In genomic region chr10:91856637-91857036, GRCh38 we compare ENCODE assay signal across 9 cellular contexts. TPM values are rescaled to one million over a fixed set of nuclear protein-coding genes. Genes with fewer than 3 reads are reported as not detected.
DNase-seq lines count a peak whose midpoint lies in the region; ATAC-seq, FAIRE-seq and TF ChIP-seq lines count a peak whose summit lies in the region.
"Had no signal": no experiment of that assay in that cellular context is flagged by ENCODE, and none has a peak within 500 bp of the region (broad histone marks: within the 10 kb centered on the region; RNA-seq: fewer than 3 reads in every experiment).

No MANE protein-coding gene starts in this region.

- H3K27ac ChIP-seq in H1 (ENCODE audit: low read depth, low read length) (no peak overlapping the region), osteoblast (ENCODE audit: low read depth, low read length) (no peak overlapping the region)

- H4K8ac ChIP-seq in H1 (ENCODE audit: extremely low read depth, insufficient read depth, low read length) = no peak overlapping the region

- no peak for TF ChIP-seq EP300 in H1 (IDR thresholded peaks at IDR 0.05; ENCODE audit: borderline replicate concordance in 1 of 2, low read depth in 2 of 2, low read length in 2 of 2)

- H2BK12ac ChIP-seq in H1 (ENCODE audit: low read depth, low read length) = no peak overlapping the region

- no peaks in the 10 kb centered on the region for H3K4me1 ChIP-seq in H1 (replicated peaks in 1 of 4; ENCODE audit: control insufficient read depth in 3 of 4, insufficient read depth in 4 of 4, low read length in 3 of 4)
- H3K4me1 ChIP-seq in osteoblast (ENCODE audit: insufficient read depth, low read length) = no peaks in the 10 kb centered on the region

- peak; percentile 5 for DNase-seq in NCI-H146 (lab: John Stamatoyannopoulos, UW)
- DNase-seq in NCI-H146 treated with DMSO at 0.1 percent for 48 hours (lab: John Stamatoyannopoulos, UW; ENCODE audit: unreplicated experiment) = no peak
- peak; percentile 11 for DNase-seq in NAMALWA (ENCODE audit: low spot score)
- DNase-seq in H1 (ENCODE audit: low read depth in 1 of 2, low spot score in 2 of 2) = no peak
- no peak for DNase-seq in osteoblast (ENCODE audit: insufficient read length, low spot score, missing footprints)
- no peak for DNase-seq in urothelium cell line (ENCODE audit: low spot score)
- DNase-seq: activated CD4-positive, alpha-beta T cell treated with anti-CD3 and anti-CD28 coated beads for 36 hours had no signal

- peak; percentile 61 to 70 for TF ChIP-seq RAD21 in H1 (IDR thresholded peaks at IDR 0.05 in 1 of 2, conservative IDR thresholded peaks at IDR 0.05 in 1 of 2; ENCODE audit: low read depth in 2 of 2, low read length in 2 of 2)

- WGBS in H1 (ENCODE audit: extremely low coverage in 1 of 2, insufficient coverage in 1 of 2, insufficient read length in 1 of 2, insufficient replicate concordance in 2 of 2, low coverage in 1 of 2, low lambda C conversion rate in 2 of 2, missing lambda C conversion rate in 1 of 2), 2 experiments = 86% methylated on average over 6 of the region's 6 CpGs; no CpG with 5 or more reads in 1 of the 2 experiments

- H2BK5ac ChIP-seq in H1 (ENCODE audit: low read depth, low read length) = no peak overlapping the region

- no peaks in the 10 kb centered on the region for H3K9me3 ChIP-seq in H1 (ENCODE audit: insufficient read depth in 2 of 2, low read depth in 1 of 2, low read length in 1 of 2)
- H3K9me3 ChIP-seq in osteoblast (ENCODE audit: low read depth, low read length) = no peaks in the 10 kb centered on the region

- H2BK120ac ChIP-seq in H1 (replicated peaks; ENCODE audit: low read depth, low read length) = no peak overlapping the region

- FAIRE-seq in H1 (lab: Jason Lieb, UNC) (peak; percentile 86), urothelium cell line (lab: Jason Lieb, UNC) (no peak)

- H3K4me3 ChIP-seq in H1 (ENCODE audit: extremely low read depth in 1 of 4, insufficient read depth in 2 of 4, low read depth in 3 of 4, low read length in 4 of 4) (no peak overlapping the region), osteoblast (ENCODE audit: insufficient read depth, low read length) (no peak overlapping the region)

- H2BK20ac ChIP-seq in H1 (ENCODE audit: low read length) = no peak overlapping the region

- H3K36me3 ChIP-seq in H1 (ENCODE audit: control insufficient read depth in 2 of 4, insufficient read depth in 4 of 4, low read length in 3 of 4) (peaks cover 0 to 69% (median 37%) of the 10 kb centered on the region in 4 experiments; a peak in 6 of 8 replicates), osteoblast (ENCODE audit: insufficient read depth, low read length) (peaks cover 52% of the 10 kb centered on the region)

- H3K79me1 ChIP-seq in H1 (ENCODE audit: low read depth, low read length) = no peaks in the 10 kb centered on the region

- H3K18ac ChIP-seq in H1 (ENCODE audit: extremely low read depth, low read length) = no peak overlapping the region

- H3K4ac ChIP-seq in H1 (replicated peaks; ENCODE audit: insufficient read length, low read depth, low read length) = no peak overlapping the region

- no peak overlapping the region for H4K91ac ChIP-seq in H1 (replicated peaks; ENCODE audit: insufficient read length, low read length)

- H3K9ac ChIP-seq in H1 (replicated peaks in 1 of 4; ENCODE audit: extremely low read depth in 1 of 4, low read depth in 3 of 4, low read length in 3 of 4) = no peak overlapping the region

- H3K79me2 ChIP-seq in H1 (ENCODE audit: control insufficient read depth in 1 of 2, insufficient read depth in 2 of 2, low read length in 2 of 2) (no peaks in the 10 kb centered on the region), osteoblast (ENCODE audit: insufficient read depth, low read length) (no peaks in the 10 kb centered on the region)

- no peak overlapping the region for H2AFZ ChIP-seq in H1 (ENCODE audit: low read length)
- no peak overlapping the region for H2AFZ ChIP-seq in osteoblast (ENCODE audit: low read length)

- no peaks in the 10 kb centered on the region for H3K23me2 ChIP-seq in H1 (ENCODE audit: low read depth, low read length)

- H3K4me2 ChIP-seq in H1 (ENCODE audit: insufficient read depth in 1 of 2, low read depth in 2 of 2, low read length in 2 of 2) (no peak overlapping the region), osteoblast (ENCODE audit: insufficient read depth, low read length) (no peak overlapping the region)

- CTCF ChIA-PET in H1 (lab: Charles Lee; ENCODE audit: partially characterized antibody) = interaction anchor here (0.7 to 2.1 kb wide), 9 partner anchors 9 to 58 kb away, joined by 3 to 16 read pairs (median 5); no protein-coding TSS in a partner anchor

- H2AK5ac ChIP-seq in H1 (ENCODE audit: low read depth, low read length) = no peak overlapping the region

- TF ChIP-seq CTCF in H1 (IDR thresholded peaks at IDR 0.05; ENCODE audit: control extremely low read depth in 1 of 3, insufficient read depth in 1 of 3, low read depth in 1 of 3, low read length in 3 of 3) (peak in 2 of 3 experiments; percentile 42; a peak in 2 of 4 replicates), osteoblast (IDR thresholded peaks at IDR 0.05; ENCODE audit: extremely low read depth, low read depth, low read length) (peak; percentile 35)

- POLR2A ChIA-PET in H1 (lab: Charles Lee; ENCODE audit: partially characterized antibody) = interaction anchor here (0.7 to 1.4 kb wide), 2 partner anchors 52 to 58 kb away, joined by 4 read pairs; partner anchors contain the start of gene TNKS2

- H3K56ac ChIP-seq in H1 (replicated peaks; ENCODE audit: insufficient read length, low read depth, low read length) = no peak overlapping the region

- H3K27me3 ChIP-seq in H1 (replicated peaks in 1 of 4; ENCODE audit: control insufficient read depth in 3 of 4, extremely low read depth in 1 of 4, insufficient read depth in 3 of 4, low read length in 3 of 4) (no peaks in the 10 kb centered on the region), osteoblast (ENCODE audit: insufficient read depth, low read length) (no peaks in the 10 kb centered on the region)

- no peak overlapping the region for H3K14ac ChIP-seq in H1 (ENCODE audit: insufficient read length)

- H4K5ac ChIP-seq in H1 (ENCODE audit: insufficient read length, low read depth, low read length) = no peak overlapping the region

- no peak overlapping the region for H3K23ac ChIP-seq in H1 (ENCODE audit: insufficient read length)

- no peak overlapping the region for H2BK15ac ChIP-seq in H1 (ENCODE audit: low read length)

- no peak for TF ChIP-seq POLR2A in H1 (IDR thresholded peaks at IDR 0.05; ENCODE audit: control extremely low read depth in 1 of 2, low read depth in 2 of 2, low read length in 2 of 2)

- H4K20me1 ChIP-seq in H1 (replicated peaks in 1 of 2; ENCODE audit: control insufficient read depth in 1 of 2, insufficient read depth in 2 of 2, low read length in 2 of 2) = no peaks in the 10 kb centered on the region
- no peaks in the 10 kb centered on the region for H4K20me1 ChIP-seq in osteoblast (ENCODE audit: insufficient read depth, low read length)

- no peak for ATAC-seq in HG03565 (IDR thresholded peaks at IDR 0.05; ENCODE audit: unreplicated experiment)
- no peak for ATAC-seq in HG03159 (IDR thresholded peaks at IDR 0.05; ENCODE audit: unreplicated experiment)
- ATAC-seq: activated CD4-positive, alpha-beta T cell treated with anti-CD3 and anti-CD28 coated beads for 36 hours had no signal

TF ChIP-seq in H1, 55 proteins besides CTCF, POLR2A, EP300 and RAD21 (continues in another document):
- TF ChIP-seq CTBP2 (IDR thresholded peaks at IDR 0.05; ENCODE audit: borderline replicate concordance, insufficient read depth, insufficient read length, low read length) = no peak
- no peak for TF ChIP-seq SUZ12 (IDR thresholded peaks at IDR 0.05; ENCODE audit: low read length)
- TF ChIP-seq KDM1A (IDR thresholded peaks at IDR 0.05; ENCODE audit: borderline replicate concordance, low read length) = no peak
- no peak for TF ChIP-seq SIX5 (IDR thresholded peaks at IDR 0.05; ENCODE audit: low read depth, low read length)
- no peak for TF ChIP-seq SP4 (IDR thresholded peaks at IDR 0.05; ENCODE audit: low read length)
- TF ChIP-seq POU5F1 (IDR thresholded peaks at IDR 0.05; ENCODE audit: low read depth, low read length) = no peak
- no peak for TF ChIP-seq NRF1 (IDR thresholded peaks at IDR 0.05; ENCODE audit: low read depth, low read length)

RNA-seq across cellular contexts. Expression of gene FGFBP3, which starts 52.6 kb away (rescaled TPM):
- total RNA-seq in H1 (2021; fragmentation: NEBNext Ultra II Directional; extraction: Animal tissue kit (Norgen Biotek cat#: 25700)) = 115 and 120 TPM in 2 replicates
- polyA plus RNA-seq in H1 (2011; rRNA removed) = 54.6 and 55.8 TPM in 2 replicates
- 53.2 TPM for polyA plus RNA-seq in H1 (2011; cell fraction: cytosol; rRNA removed)
- polyA plus RNA-seq in H1 (2011; cell fraction: nucleus; rRNA removed) = 32.4 TPM
- 128 to 197 TPM (median 154 TPM) in 4 replicates for polyA plus RNA-seq in H1 (2012, experiment 1 of 2)
- polyA plus RNA-seq in H1 (2012, experiment 2 of 2) = 79.1 TPM
- polyA plus RNA-seq in H1 (2013, experiment 1 of 2) = 168 TPM
- polyA plus RNA-seq in H1 (2013, experiment 2 of 2) = 221 TPM
- 14.3 and 15.7 TPM in 2 replicates for polyA minus RNA-seq in H1 (2011; rRNA and poly(A)+ RNA removed)
- polyA minus RNA-seq in H1 (2011; cell fraction: cytosol; rRNA and poly(A)+ RNA removed) = 34.3 TPM
- polyA minus RNA-seq in H1 (2011; cell fraction: nucleus; rRNA and poly(A)+ RNA removed) = 20.6 TPM
- 0.72 and 1.2 TPM in 2 replicates for total RNA-seq in osteoblast

RNA-seq across cellular contexts. Expression of gene TNKS2, which starts 58.4 kb away (rescaled TPM):
- 71.8 and 73.6 TPM in 2 replicates for total RNA-seq in H1 (2021; fragmentation: NEBNext Ultra II Directional; extraction: Animal tissue kit (Norgen Biotek cat#: 25700))
- 15.9 and 23.3 TPM in 2 replicates for polyA plus RNA-seq in H1 (2011; rRNA removed)
- 29.5 TPM for polyA plus RNA-seq in H1 (2011; cell fraction: cytosol; rRNA removed)
- 18.5 TPM for polyA plus RNA-seq in H1 (2011; cell fraction: nucleus; rRNA removed)
- 24.4 to 51.4 TPM (median 34.8 TPM) in 4 replicates for polyA plus RNA-seq in H1 (2012, experiment 1 of 2)
- 1.9 TPM for polyA plus RNA-seq in H1 (2012, experiment 2 of 2)
- polyA plus RNA-seq in H1 (2013, experiment 1 of 2) = 30.0 TPM
- polyA plus RNA-seq in H1 (2013, experiment 2 of 2) = 33.5 TPM
- polyA minus RNA-seq in H1 (2011; rRNA and poly(A)+ RNA removed) = 84.8 and 117 TPM in 2 replicates
- polyA minus RNA-seq in H1 (2011; cell fraction: cytosol; rRNA and poly(A)+ RNA removed) = 53.6 TPM
- polyA minus RNA-seq in H1 (2011; cell fraction: nucleus; rRNA and poly(A)+ RNA removed) = 47.9 TPM
- 61.5 and 63.4 TPM in 2 replicates for total RNA-seq in osteoblast

Comparison
In these comparisons a context has a peak if more than half of its experiments do, and no peak if none do; other contexts are left out.
1. DNase-seq: peak in NCI-H146 (single experiment) and NAMALWA (single experiment); none in NCI-H146 treated with DMSO at 0.1 percent for 48 hours (single experiment), H1 (0 of 2), osteoblast (single experiment) and urothelium cell line (single experiment).
2. RNA of gene FGFBP3, which starts 52.6 kb away (total RNA-seq): 115 to 120 TPM in H1; 0.72 to 1.2 TPM in osteoblast; every median in the first group is over 10 times any median in the second.